20 cellular contexts compared by ENCODE assay signal in genomic region chr1:236532850-236533249, GRCh38. TPM values are rescaled to one million over a fixed set of nuclear protein-coding genes. Genes with fewer than 3 reads are reported as not detected.
DNase-seq lines count a peak whose midpoint lies in the region; ATAC-seq and TF ChIP-seq lines count a peak whose summit lies in the region.
"Had no signal": no experiment of that assay in that cellular context is flagged by ENCODE, and none has a peak within 500 bp of the region (broad histone marks: within the 10 kb centered on the region; RNA-seq: fewer than 3 reads in every experiment).

No MANE protein-coding gene starts in this region.

- no peak for ATAC-seq in stimulated activated naive CD8-positive, alpha-beta T cell treated with anti-CD3 and anti-CD28 coated beads, Interleukin-15, Interleukin-2, amounts not matched to agents 100 U/mL and 50 U/mL, for 24 hours
- no peak for ATAC-seq in stimulated activated naive CD8-positive, alpha-beta T cell treated with anti-CD3 and anti-CD28 coated beads, Interleukin-15, amount 100 ng/mL, for 72 hours
- ATAC-seq: esophagus mucosa, gastrocnemius medialis, pancreas had no signal

- DNase-seq in activated CD4-positive, alpha-beta T cell treated with anti-CD3 and anti-CD28 coated beads, Interleukin-2, amount 10 ng/mL, durations not matched to agents 7 days and 5 days, result no peak
- no peak for DNase-seq in activated CD4-positive, alpha-beta T cell treated with anti-CD3 and anti-CD28 coated beads for 1 hour
- no peak for DNase-seq in stimulated activated naive CD8-positive, alpha-beta T cell treated with anti-CD3 and anti-CD28 coated beads, Interleukin-15, Interleukin-2, amounts not matched to agents 100 U/mL and 50 U/mL, for 24 hours
- DNase-seq in endothelial cell (ENCODE audit: low spot score) (no peak), globus pallidus (ENCODE audit: low spot score) (no peak), chondrocyte (ENCODE audit: low spot score) (no peak)
- DNase-seq in stimulated activated naive CD8-positive, alpha-beta T cell treated with anti-CD3 and anti-CD28 coated beads, Interleukin-15, amount 100 ng/mL, for 72 hours, result no peak
- DNase-seq: activated CD4-positive, CD25-positive, alpha-beta regulatory T cell; caudate nucleus; effector CD4-positive, alpha-beta T cell; gastrocnemius medialis; HCEC 1CT; mesendoderm; naive B cell; NCI-H1092 treated with DMSO at 0.1 percent for 48 hours; NCI-H2081; pancreas; sigmoid colon had no signal

- H3K4me3 Mint-ChIP-seq in activated CD4-positive, alpha-beta T cell treated with anti-CD3 and anti-CD28 coated beads, Interleukin-2, amount 10 ng/mL, durations not matched to agents 7 days and 5 days, result no peak overlapping the region
- no peak overlapping the region for H3K4me3 Mint-ChIP-seq in stimulated activated naive CD8-positive, alpha-beta T cell treated with anti-CD3 and anti-CD28 coated beads, Interleukin-15, Interleukin-2, amounts not matched to agents 100 ng/mL and 50 ng/mL, for 24 hours
- H3K4me3 Mint-ChIP-seq in endothelial cell (ENCODE audit: unreplicated experiment), result peak overlapping the region; percentile 10
- no peak overlapping the region for H3K4me3 Mint-ChIP-seq in stimulated activated naive CD8-positive, alpha-beta T cell treated with anti-CD3 and anti-CD28 coated beads, Interleukin-15, amount 100 ng/mL, for 72 hours
- H3K4me3 Mint-ChIP-seq in chondrocyte (ENCODE audit: unreplicated experiment), result no peak overlapping the region

- H3K27me3 Mint-ChIP-seq in activated CD4-positive, alpha-beta T cell treated with anti-CD3 and anti-CD28 coated beads, Interleukin-2, amount 10 ng/mL, durations not matched to agents 7 days and 5 days, result no peaks in the 10 kb centered on the region
- no peaks in the 10 kb centered on the region for H3K27me3 Mint-ChIP-seq in stimulated activated naive CD8-positive, alpha-beta T cell treated with anti-CD3 and anti-CD28 coated beads, Interleukin-15, Interleukin-2, amounts not matched to agents 100 ng/mL and 50 ng/mL, for 24 hours
- H3K27me3 Mint-ChIP-seq in endothelial cell (ENCODE audit: unreplicated experiment) (no peaks in the 10 kb centered on the region), chondrocyte (ENCODE audit: low read depth) (no peaks in the 10 kb centered on the region)
- no peaks in the 10 kb centered on the region for H3K27me3 Mint-ChIP-seq in stimulated activated naive CD8-positive, alpha-beta T cell treated with anti-CD3 and anti-CD28 coated beads, Interleukin-15, amount 100 ng/mL, for 72 hours
- H3K27me3 Mint-ChIP-seq: naive B cell had no signal

- POLR2A ChIA-PET in activated CD4-positive, alpha-beta T cell treated with anti-CD3 and anti-CD28 coated beads, Interleukin-2, amount 10 ng/mL, durations not matched to agents 7 days and 5 days (lab: Charles Lee), result no interaction called here

- TF ChIP-seq CTCF in endothelial cell (IDR thresholded peaks at IDR 0.05; ENCODE audit: unreplicated experiment), result no peak
- TF ChIP-seq CTCF in chondrocyte (IDR thresholded peaks at IDR 0.05), result no peak

- H3K27ac Mint-ChIP-seq in activated CD4-positive, alpha-beta T cell treated with anti-CD3 and anti-CD28 coated beads, Interleukin-2, amount 10 ng/mL, durations not matched to agents 7 days and 5 days, result peak overlapping the region; percentile 31
- peak overlapping the region; percentile 83 for H3K27ac Mint-ChIP-seq in stimulated activated naive CD8-positive, alpha-beta T cell treated with anti-CD3 and anti-CD28 coated beads, Interleukin-15, Interleukin-2, amounts not matched to agents 100 ng/mL and 50 ng/mL, for 24 hours
- H3K27ac Mint-ChIP-seq in endothelial cell (ENCODE audit: unreplicated experiment) (no peak overlapping the region), chondrocyte (ENCODE audit: unreplicated experiment) (no peak overlapping the region)
- peak overlapping the region; percentile 19 to 74 for H3K27ac Mint-ChIP-seq in stimulated activated naive CD8-positive, alpha-beta T cell treated with anti-CD3 and anti-CD28 coated beads, Interleukin-15, amount 100 ng/mL, for 72 hours

- H3K9me3 Mint-ChIP-seq in activated CD4-positive, alpha-beta T cell treated with anti-CD3 and anti-CD28 coated beads, Interleukin-2, amount 10 ng/mL, durations not matched to agents 7 days and 5 days, result no peaks in the 10 kb centered on the region
- H3K9me3 Mint-ChIP-seq in stimulated activated naive CD8-positive, alpha-beta T cell treated with anti-CD3 and anti-CD28 coated beads, Interleukin-15, Interleukin-2, amounts not matched to agents 100 ng/mL and 50 ng/mL, for 24 hours, result no peaks in the 10 kb centered on the region
- H3K9me3 Mint-ChIP-seq in endothelial cell (ENCODE audit: unreplicated experiment), result no peaks in the 10 kb centered on the region
- H3K9me3 Mint-ChIP-seq in stimulated activated naive CD8-positive, alpha-beta T cell treated with anti-CD3 and anti-CD28 coated beads, Interleukin-15, amount 100 ng/mL, for 72 hours, result no peaks in the 10 kb centered on the region
- no peaks in the 10 kb centered on the region for H3K9me3 Mint-ChIP-seq in chondrocyte (ENCODE audit: low read depth)
- H3K9me3 Mint-ChIP-seq: naive B cell had no signal

- CTCF ChIA-PET in activated CD4-positive, alpha-beta T cell treated with anti-CD3 and anti-CD28 coated beads, Interleukin-2, amount 10 ng/mL, durations not matched to agents 7 days and 5 days (lab: Charles Lee), result no interaction called here

- peaks cover 40% of the 10 kb centered on the region for H3K36me3 Mint-ChIP-seq in activated CD4-positive, alpha-beta T cell treated with anti-CD3 and anti-CD28 coated beads, Interleukin-2, amount 10 ng/mL, durations not matched to agents 7 days and 5 days (ENCODE audit: low read depth)
- H3K36me3 Mint-ChIP-seq in stimulated activated naive CD8-positive, alpha-beta T cell treated with anti-CD3 and anti-CD28 coated beads, Interleukin-15, Interleukin-2, amounts not matched to agents 100 ng/mL and 50 ng/mL, for 24 hours (ENCODE audit: low read depth), result peaks cover 44% of the 10 kb centered on the region
- peaks cover 19% of the 10 kb centered on the region for H3K36me3 Mint-ChIP-seq in endothelial cell (ENCODE audit: low read depth, unreplicated experiment)
- peaks cover 7% of the 10 kb centered on the region for H3K36me3 Mint-ChIP-seq in chondrocyte (ENCODE audit: low read depth)

- H3K4me1 Mint-ChIP-seq in activated CD4-positive, alpha-beta T cell treated with anti-CD3 and anti-CD28 coated beads, Interleukin-2, amount 10 ng/mL, durations not matched to agents 7 days and 5 days, result peaks cover 43% of the 10 kb centered on the region
- H3K4me1 Mint-ChIP-seq in stimulated activated naive CD8-positive, alpha-beta T cell treated with anti-CD3 and anti-CD28 coated beads, Interleukin-15, Interleukin-2, amounts not matched to agents 100 ng/mL and 50 ng/mL, for 24 hours (ENCODE audit: low read depth), result peaks cover 47% of the 10 kb centered on the region
- peaks cover 11% of the 10 kb centered on the region for H3K4me1 Mint-ChIP-seq in endothelial cell (ENCODE audit: unreplicated experiment)
- H3K4me1 Mint-ChIP-seq in stimulated activated naive CD8-positive, alpha-beta T cell treated with anti-CD3 and anti-CD28 coated beads, Interleukin-15, amount 100 ng/mL, for 72 hours, result peaks cover 46% of the 10 kb centered on the region
- H3K4me1 Mint-ChIP-seq in chondrocyte (ENCODE audit: low read depth), result peaks cover 13% of the 10 kb centered on the region

RNA-seq across cellular contexts. Expression of gene LGALS8, which starts 9.1 kb away (rescaled TPM):
- 100 to 1,000 TPM in 1 of 2 experiments, 10 to 100 TPM in 1; 99.5 to 107 TPM for total RNA-seq in activated CD4-positive, alpha-beta T cell treated with anti-CD3 and anti-CD28 coated beads, Interleukin-2, amount 10 ng/mL, durations not matched to agents 7 days and 5 days
- total RNA-seq in endothelial cell (ENCODE audit: unreplicated experiment) (94.5 TPM), chondrocyte (24.9 to 37.8 TPM (median 36.5 TPM) in 3 replicates)

Comparison
In these comparisons a context has a peak if more than half of its experiments do, and no peak if none do; other contexts are left out.
1. H3K27ac Mint-ChIP-seq: peak in activated CD4-positive, alpha-beta T cell treated with anti-CD3 and anti-CD28 coated beads, Interleukin-2, amount 10 ng/mL, durations not matched to agents 7 days and 5 days (single experiment), stimulated activated naive CD8-positive, alpha-beta T cell treated with anti-CD3 and anti-CD28 coated beads, Interleukin-15, Interleukin-2, amounts not matched to agents 100 ng/mL and 50 ng/mL, for 24 hours (single experiment) and stimulated activated naive CD8-positive, alpha-beta T cell treated with anti-CD3 and anti-CD28 coated beads, Interleukin-15, amount 100 ng/mL, for 72 hours (2 of 2); none in endothelial cell (single experiment) and chondrocyte (single experiment).